In the genomic region with DNA sequence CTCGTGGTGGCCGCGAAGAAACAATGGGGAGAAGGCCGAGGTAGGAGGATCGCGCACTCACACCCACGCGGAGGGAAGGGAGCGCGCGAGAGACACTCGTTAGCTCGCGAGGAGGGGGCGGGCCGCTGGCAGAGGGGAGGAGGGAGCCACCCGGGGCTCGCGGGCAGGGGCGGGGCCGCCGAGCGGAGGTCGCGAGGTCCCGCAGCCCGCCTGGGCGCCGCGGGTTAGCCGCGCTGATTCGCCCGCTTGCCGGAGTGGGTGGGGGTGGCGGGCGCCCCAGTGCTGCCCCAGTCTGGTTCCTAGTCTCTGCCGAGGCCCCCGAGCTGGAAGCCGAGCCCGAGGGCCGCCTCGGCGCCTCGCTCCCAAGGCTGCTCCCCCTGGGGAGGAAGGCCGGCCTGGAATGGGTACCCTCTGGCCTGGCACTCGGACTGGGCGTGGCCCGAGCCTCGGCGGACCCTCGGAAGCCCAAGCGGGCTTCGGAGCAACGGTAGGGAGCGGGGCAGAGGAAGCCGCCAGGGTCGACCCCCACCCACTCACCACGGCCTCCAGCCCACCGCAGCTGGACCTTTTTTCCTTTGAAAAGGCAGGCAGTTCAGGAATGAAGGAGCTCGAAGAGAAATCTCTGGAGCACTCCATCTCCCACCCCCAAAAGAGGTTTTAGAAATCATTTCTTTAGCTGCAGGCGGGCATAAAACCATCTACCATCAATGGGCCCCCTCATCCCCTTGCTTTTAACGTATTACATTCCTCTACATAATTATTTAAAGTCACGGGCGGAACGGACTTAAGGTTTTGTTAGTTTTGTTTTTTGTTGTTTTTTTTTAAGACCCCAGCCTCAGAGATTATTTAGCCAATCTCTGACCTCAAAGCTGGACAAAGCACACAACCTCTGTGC, we compare ENCODE assay signal across 1 cellular context.
TF ChIP-seq lines count a peak whose summit lies in the region.

No MANE protein-coding gene starts in this region.

TF ChIP-seq in K562, 482 proteins besides CTCF, POLR2A, EP300 and RAD21 (continued from another document and continues in another):
- TF ChIP-seq ZBTB40 (IDR thresholded peaks at IDR 0.05) (peak; percentile 43; the same call in 1 of the 2 replicates), ZBTB40 (CRISPR knock-in tag; IDR thresholded peaks at IDR 0.05) (no peak), HNRNPL (IDR thresholded peaks at IDR 0.05; ENCODE audit: low read depth, low read length) (peak; percentile 82), MTA3 (IDR thresholded peaks at IDR 0.05; ENCODE audit: borderline replicate concordance) (peak; percentile 82; the same call in 1 of the 2 replicates), PHB2 (IDR thresholded peaks at IDR 0.05; ENCODE audit: low read depth) (no peak), HMGN3 (IDR thresholded peaks at IDR 0.05; ENCODE audit: borderline replicate concordance, extremely low read depth, insufficient read length, low read depth, low read length) (peak; percentile 78), ZNF717 (CRISPR knock-in tag; IDR thresholded peaks at IDR 0.05) (no peak), ATF7 (IDR thresholded peaks at IDR 0.05) (peak; percentile 34), KLF13 (tag; IDR thresholded peaks at IDR 0.05; ENCODE audit: borderline replicate concordance, low read depth) (peak; percentile 71; the same call in 1 of the 2 replicates), EHMT2 (IDR thresholded peaks at IDR 0.05) (no peak), U2AF1 (optimal IDR thresholded peaks at IDR 0.05; ENCODE audit: low read depth, low read length) (peak; percentile 45), MAX (CRISPR knock-in tag; IDR thresholded peaks at IDR 0.05) (0 out of 2 replicates have a peak, but pooled peaks have one; percentile 39), TBP (optimal IDR thresholded peaks at IDR 0.05; ENCODE audit: low read depth, low read length) (peak; percentile 62), SOX6 (IDR thresholded peaks at IDR 0.05) (peak; percentile 42; the same call in 1 of the 2 replicates), KLF16 (IDR thresholded peaks at IDR 0.05) (no peak), ZNF146 (CRISPR knock-in tag; IDR thresholded peaks at IDR 0.05; ENCODE audit: unreplicated experiment) (peak; percentile 6), MTF1 (CRISPR knock-in tag; IDR thresholded peaks at IDR 0.05; ENCODE audit: borderline replicate concordance) (peak; percentile 68; the same call in 1 of the 2 replicates), HCFC1 (IDR thresholded peaks at IDR 0.05; ENCODE audit: low read depth, low read length) (peak; percentile 30; the same call in 1 of the 2 replicates), MAFF (IDR thresholded peaks at IDR 0.05; ENCODE audit: low read length) (no peak), VEZF1 (CRISPR knock-in tag; IDR thresholded peaks at IDR 0.05) (peak; percentile 90), SMAD4 (CRISPR knock-in tag; conservative IDR thresholded peaks at IDR 0.05) (peak; percentile 57), KLF1 (tag; IDR thresholded peaks at IDR 0.05) (no peak)
- TF ChIP-seq, protein P1, sequence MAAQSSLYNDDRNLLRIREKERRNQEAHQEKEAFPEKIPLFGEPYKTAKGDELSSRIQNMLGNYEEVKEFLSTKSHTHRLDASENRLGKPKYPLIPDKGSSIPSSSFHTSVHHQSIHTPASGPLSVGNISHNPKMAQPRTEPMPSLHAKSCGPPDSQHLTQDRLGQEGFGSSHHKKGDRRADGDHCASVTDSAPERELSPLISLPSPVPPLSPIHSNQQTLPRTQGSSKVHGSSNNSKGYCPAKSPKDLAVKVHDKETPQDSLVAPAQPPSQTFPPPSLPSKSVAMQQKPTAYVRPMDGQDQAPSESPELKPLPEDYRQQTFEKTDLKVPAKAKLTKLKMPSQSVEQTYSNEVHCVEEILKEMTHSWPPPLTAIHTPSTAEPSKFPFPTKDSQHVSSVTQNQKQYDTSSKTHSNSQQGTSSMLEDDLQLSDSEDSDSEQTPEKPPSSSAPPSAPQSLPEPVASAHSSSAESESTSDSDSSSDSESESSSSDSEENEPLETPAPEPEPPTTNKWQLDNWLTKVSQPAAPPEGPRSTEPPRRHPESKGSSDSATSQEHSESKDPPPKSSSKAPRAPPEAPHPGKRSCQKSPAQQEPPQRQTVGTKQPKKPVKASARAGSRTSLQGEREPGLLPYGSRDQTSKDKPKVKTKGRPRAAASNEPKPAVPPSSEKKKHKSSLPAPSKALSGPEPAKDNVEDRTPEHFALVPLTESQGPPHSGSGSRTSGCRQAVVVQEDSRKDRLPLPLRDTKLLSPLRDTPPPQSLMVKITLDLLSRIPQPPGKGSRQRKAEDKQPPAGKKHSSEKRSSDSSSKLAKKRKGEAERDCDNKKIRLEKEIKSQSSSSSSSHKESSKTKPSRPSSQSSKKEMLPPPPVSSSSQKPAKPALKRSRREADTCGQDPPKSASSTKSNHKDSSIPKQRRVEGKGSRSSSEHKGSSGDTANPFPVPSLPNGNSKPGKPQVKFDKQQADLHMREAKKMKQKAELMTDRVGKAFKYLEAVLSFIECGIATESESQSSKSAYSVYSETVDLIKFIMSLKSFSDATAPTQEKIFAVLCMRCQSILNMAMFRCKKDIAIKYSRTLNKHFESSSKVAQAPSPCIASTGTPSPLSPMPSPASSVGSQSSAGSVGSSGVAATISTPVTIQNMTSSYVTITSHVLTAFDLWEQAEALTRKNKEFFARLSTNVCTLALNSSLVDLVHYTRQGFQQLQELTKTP (IDR thresholded peaks at IDR 0.05; ENCODE audit: low read depth in 1 of 2, partially characterized antibody in 2 of 2), result no peak
- TF ChIP-seq, protein P2, sequence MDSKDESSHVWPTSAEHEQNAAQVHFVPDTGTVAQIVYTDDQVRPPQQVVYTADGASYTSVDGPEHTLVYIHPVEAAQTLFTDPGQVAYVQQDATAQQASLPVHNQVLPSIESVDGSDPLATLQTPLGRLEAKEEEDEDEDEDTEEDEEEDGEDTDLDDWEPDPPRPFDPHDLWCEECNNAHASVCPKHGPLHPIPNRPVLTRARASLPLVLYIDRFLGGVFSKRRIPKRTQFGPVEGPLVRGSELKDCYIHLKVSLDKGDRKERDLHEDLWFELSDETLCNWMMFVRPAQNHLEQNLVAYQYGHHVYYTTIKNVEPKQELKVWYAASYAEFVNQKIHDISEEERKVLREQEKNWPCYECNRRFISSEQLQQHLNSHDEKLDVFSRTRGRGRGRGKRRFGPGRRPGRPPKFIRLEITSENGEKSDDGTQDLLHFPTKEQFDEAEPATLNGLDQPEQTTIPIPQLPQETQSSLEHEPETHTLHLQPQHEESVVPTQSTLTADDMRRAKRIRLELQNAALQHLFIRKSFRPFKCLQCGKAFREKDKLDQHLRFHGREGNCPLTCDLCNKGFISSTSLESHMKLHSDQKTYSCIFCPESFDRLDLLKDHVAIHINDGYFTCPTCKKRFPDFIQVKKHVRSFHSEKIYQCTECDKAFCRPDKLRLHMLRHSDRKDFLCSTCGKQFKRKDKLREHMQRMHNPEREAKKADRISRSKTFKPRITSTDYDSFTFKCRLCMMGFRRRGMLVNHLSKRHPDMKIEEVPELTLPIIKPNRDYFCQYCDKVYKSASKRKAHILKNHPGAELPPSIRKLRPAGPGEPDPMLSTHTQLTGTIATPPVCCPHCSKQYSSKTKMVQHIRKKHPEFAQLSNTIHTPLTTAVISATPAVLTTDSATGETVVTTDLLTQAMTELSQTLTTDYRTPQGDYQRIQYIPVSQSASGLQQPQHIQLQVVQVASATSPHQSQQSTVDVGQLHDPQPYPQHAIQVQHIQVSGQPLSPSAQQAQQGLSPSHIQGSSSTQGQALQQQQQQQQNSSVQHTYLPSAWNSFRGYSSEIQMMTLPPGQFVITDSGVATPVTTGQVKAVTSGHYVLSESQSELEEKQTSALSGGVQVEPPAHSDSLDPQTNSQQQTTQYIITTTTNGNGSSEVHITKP (IDR thresholded peaks at IDR 0.05; ENCODE audit: partially characterized antibody), result peak; percentile 39
- TF ChIP-seq, protein P3, sequence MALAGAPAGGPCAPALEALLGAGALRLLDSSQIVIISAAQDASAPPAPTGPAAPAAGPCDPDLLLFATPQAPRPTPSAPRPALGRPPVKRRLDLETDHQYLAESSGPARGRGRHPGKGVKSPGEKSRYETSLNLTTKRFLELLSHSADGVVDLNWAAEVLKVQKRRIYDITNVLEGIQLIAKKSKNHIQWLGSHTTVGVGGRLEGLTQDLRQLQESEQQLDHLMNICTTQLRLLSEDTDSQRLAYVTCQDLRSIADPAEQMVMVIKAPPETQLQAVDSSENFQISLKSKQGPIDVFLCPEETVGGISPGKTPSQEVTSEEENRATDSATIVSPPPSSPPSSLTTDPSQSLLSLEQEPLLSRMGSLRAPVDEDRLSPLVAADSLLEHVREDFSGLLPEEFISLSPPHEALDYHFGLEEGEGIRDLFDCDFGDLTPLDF (CRISPR knock-in tag; IDR thresholded peaks at IDR 0.05), result no peak
- TF ChIP-seq, protein P4, sequence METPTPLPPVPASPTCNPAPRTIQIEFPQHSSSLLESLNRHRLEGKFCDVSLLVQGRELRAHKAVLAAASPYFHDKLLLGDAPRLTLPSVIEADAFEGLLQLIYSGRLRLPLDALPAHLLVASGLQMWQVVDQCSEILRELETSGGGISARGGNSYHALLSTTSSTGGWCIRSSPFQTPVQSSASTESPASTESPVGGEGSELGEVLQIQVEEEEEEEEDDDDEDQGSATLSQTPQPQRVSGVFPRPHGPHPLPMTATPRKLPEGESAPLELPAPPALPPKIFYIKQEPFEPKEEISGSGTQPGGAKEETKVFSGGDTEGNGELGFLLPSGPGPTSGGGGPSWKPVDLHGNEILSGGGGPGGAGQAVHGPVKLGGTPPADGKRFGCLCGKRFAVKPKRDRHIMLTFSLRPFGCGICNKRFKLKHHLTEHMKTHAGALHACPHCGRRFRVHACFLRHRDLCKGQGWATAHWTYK (CRISPR knock-in tag; IDR thresholded peaks at IDR 0.05), result peak; percentile 76; the same call in 1 of the 2 replicates
- TF ChIP-seq, protein P5, sequence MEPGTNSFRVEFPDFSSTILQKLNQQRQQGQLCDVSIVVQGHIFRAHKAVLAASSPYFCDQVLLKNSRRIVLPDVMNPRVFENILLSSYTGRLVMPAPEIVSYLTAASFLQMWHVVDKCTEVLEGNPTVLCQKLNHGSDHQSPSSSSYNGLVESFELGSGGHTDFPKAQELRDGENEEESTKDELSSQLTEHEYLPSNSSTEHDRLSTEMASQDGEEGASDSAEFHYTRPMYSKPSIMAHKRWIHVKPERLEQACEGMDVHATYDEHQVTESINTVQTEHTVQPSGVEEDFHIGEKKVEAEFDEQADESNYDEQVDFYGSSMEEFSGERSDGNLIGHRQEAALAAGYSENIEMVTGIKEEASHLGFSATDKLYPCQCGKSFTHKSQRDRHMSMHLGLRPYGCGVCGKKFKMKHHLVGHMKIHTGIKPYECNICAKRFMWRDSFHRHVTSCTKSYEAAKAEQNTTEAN (CRISPR knock-in tag; IDR thresholded peaks at IDR 0.05), result no peak
